10 cellular contexts compared by ENCODE assay signal in the genomic region with DNA sequence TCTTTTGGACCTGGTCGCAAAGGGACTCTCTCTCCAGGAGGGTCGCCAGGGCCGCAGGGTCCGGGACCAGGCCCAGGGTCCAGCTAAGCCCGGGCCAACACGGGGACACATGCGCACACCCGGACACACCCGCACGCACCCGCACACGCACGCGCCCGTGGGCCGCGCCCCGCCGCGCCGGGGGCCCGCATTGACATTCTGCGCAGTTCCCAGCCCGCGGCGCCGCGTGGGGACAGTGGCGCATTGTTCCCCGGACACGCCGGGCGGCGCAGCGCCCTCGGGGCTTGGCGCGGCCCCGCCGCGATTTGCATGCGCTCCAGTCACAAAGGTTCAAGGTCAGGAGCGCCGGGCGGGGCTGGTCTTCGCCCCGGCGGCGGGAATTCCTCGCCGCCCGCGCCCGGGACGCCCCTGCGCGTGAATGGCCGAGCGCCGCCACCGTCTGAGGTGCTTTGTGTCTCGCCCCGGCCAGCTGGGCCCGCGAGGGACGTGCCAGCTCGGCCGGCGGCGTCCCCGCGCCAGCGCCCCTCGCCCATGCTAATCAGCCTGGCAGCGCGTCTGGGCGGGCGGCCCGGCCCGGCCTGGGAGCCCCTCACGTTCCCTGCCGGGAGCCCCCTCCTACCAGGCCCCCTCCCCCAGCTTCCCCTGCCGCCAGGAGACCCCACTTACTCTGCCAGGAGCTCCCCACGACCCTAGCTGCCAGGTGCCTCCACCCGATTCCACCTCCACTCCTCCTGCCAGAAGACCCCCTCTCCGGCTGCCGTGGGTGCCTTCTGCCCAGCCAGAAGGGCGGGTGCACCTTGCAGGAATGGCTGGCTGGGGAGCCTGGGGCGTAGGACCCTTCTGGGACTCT. TPM values are rescaled to one million over a fixed set of nuclear protein-coding genes. Genes with fewer than 3 reads are reported as not detected.
A peak's percentile ranks its signal among the peaks of the same experiment; 100 is the strongest.
DNase-seq lines count a peak whose midpoint lies in the region; ATAC-seq and TF ChIP-seq lines count a peak whose summit lies in the region.
"Had no signal": no experiment of that assay in that cellular context is flagged by ENCODE, and none has a peak within 500 bp of the region (broad histone marks: within the 10 kb centered on the region; RNA-seq: fewer than 3 reads in every experiment).

No MANE protein-coding gene starts in this region.

- no peaks in the 10 kb centered on the region for H3K79me2 ChIP-seq in ACC112 (ENCODE audit: control insufficient read depth, insufficient read depth, low read length, unreplicated experiment)

- H3K27ac ChIP-seq in ACC112 (ENCODE audit: low read depth, low read length): no peak overlapping the region
- H3K27ac ChIP-seq in Peyer's patch: peak overlapping the region; percentile 38 to 79 (median 63)
- H3K27ac ChIP-seq: epithelial cell of prostate had no signal

- peak overlapping the region; percentile 32 for H2AFZ ChIP-seq in ACC112 (ENCODE audit: low read length, unreplicated experiment)
- peak overlapping the region; percentile 34 for H2AFZ ChIP-seq in neuron (ENCODE audit: low read depth, low read length)

- H3K36me3 ChIP-seq in ACC112 (ENCODE audit: insufficient read depth, low read length) (no peaks in the 10 kb centered on the region), Peyer's patch (no peaks in the 10 kb centered on the region), neuron (ENCODE audit: insufficient read depth, low read length) (no peaks in the 10 kb centered on the region)

- H3K4me1 ChIP-seq in ACC112 (ENCODE audit: control insufficient read depth, insufficient read depth, low read length, unreplicated experiment) (no peaks in the 10 kb centered on the region), Peyer's patch (peaks cover 0 to 16% (median 3%) of the 10 kb centered on the region in 4 donors), neuron (ENCODE audit: insufficient read depth, low read length) (peaks cover 4% of the 10 kb centered on the region)

- DNase-seq in Peyer's patch (peak in 2 of 3 donors; percentile 86 to 90), head of caudate nucleus (peak; percentile 69 to 94 (median 88)), UCSD-AML1 (lab: John Stamatoyannopoulos, UW; ENCODE audit: unreplicated experiment) (no peak), NCI-H748 (lab: John Stamatoyannopoulos, UW; ENCODE audit: unreplicated experiment) (no peak)
- DNase-seq: DND-41 had no signal

- no peaks in the 10 kb centered on the region for H3K27me3 ChIP-seq in ACC112 (ENCODE audit: insufficient read depth, low read length)
- H3K27me3 ChIP-seq in Peyer's patch: no peaks in the 10 kb centered on the region
- H3K27me3 ChIP-seq in neuron (ENCODE audit: insufficient read depth, low read length): peaks cover 69% of the 10 kb centered on the region

- TF ChIP-seq CTCF in Peyer's patch (IDR thresholded peaks at IDR 0.05): peak in 3 of 6 experiments; percentile 6 to 57 (median 51)

- peak overlapping the region; percentile 68 for H3K4me3 ChIP-seq in ACC112 (ENCODE audit: low read depth, low read length)
- H3K4me3 ChIP-seq in Peyer's patch: peak overlapping the region; percentile 30 to 58 (median 46)
- H3K4me3 ChIP-seq in neuron (ENCODE audit: low read length): peak overlapping the region; percentile 34

- intact Hi-C loops in head of caudate nucleus (cut with DNase I): no loop called here

- ATAC-seq in HG03135 (IDR thresholded peaks at IDR 0.05; ENCODE audit: unreplicated experiment) (no peak), HG02884 (IDR thresholded peaks at IDR 0.05; ENCODE audit: unreplicated experiment) (no peak)

- peak; percentile 36 to 47 for TF ChIP-seq POLR2A in Peyer's patch (IDR thresholded peaks at IDR 0.05)

- H3K9me3 ChIP-seq in Peyer's patch (no peaks in the 10 kb centered on the region), neuron (ENCODE audit: low read length) (no peaks in the 10 kb centered on the region)

RNA-seq across cellular contexts. Expression of gene WNT7B, which starts 50.5 kb away (rescaled TPM):
- not detected for total RNA-seq in Peyer's patch

Comparison
In these comparisons a context has a peak if more than half of its experiments do, and no peak if none do; other contexts are left out.
1. DNase-seq: peak in Peyer's patch (2 of 3) and head of caudate nucleus (42 of 42); none in UCSD-AML1 (single experiment) and NCI-H748 (single experiment).
2. Peak in every context shown above with its lines, with median percentiles within 50 percentile points of each other: H3K4me3 ChIP-seq.